In genomic region chr1:80217377-80217986, GRCh38 we compare ENCODE assay signal across 1 cellular context.
TF ChIP-seq lines count a peak whose summit lies in the region.

No MANE protein-coding gene starts in this region.

TF ChIP-seq in SK-N-SH, 30 proteins besides CTCF, POLR2A, EP300 and RAD21 (continued from another document):
- TF ChIP-seq, protein P1, sequence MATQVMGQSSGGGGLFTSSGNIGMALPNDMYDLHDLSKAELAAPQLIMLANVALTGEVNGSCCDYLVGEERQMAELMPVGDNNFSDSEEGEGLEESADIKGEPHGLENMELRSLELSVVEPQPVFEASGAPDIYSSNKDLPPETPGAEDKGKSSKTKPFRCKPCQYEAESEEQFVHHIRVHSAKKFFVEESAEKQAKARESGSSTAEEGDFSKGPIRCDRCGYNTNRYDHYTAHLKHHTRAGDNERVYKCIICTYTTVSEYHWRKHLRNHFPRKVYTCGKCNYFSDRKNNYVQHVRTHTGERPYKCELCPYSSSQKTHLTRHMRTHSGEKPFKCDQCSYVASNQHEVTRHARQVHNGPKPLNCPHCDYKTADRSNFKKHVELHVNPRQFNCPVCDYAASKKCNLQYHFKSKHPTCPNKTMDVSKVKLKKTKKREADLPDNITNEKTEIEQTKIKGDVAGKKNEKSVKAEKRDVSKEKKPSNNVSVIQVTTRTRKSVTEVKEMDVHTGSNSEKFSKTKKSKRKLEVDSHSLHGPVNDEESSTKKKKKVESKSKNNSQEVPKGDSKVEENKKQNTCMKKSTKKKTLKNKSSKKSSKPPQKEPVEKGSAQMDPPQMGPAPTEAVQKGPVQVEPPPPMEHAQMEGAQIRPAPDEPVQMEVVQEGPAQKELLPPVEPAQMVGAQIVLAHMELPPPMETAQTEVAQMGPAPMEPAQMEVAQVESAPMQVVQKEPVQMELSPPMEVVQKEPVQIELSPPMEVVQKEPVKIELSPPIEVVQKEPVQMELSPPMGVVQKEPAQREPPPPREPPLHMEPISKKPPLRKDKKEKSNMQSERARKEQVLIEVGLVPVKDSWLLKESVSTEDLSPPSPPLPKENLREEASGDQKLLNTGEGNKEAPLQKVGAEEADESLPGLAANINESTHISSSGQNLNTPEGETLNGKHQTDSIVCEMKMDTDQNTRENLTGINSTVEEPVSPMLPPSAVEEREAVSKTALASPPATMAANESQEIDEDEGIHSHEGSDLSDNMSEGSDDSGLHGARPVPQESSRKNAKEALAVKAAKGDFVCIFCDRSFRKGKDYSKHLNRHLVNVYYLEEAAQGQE (IDR thresholded peaks at IDR 0.05; ENCODE audit: low read depth, low read length) = no peak
- TF ChIP-seq GABPA (IDR thresholded peaks at IDR 0.05; ENCODE audit: low read depth) (no peak), FOXM1 (IDR thresholded peaks at IDR 0.05; ENCODE audit: low read depth) (no peak), SMC3 (IDR thresholded peaks at IDR 0.05; ENCODE audit: low read depth, low read length) (peak; percentile 74), NRF1 (IDR thresholded peaks at IDR 0.05; ENCODE audit: low read depth, low read length) (peak; percentile 15; the same call in 1 of the 2 replicates), CHD2 (IDR thresholded peaks at IDR 0.05; ENCODE audit: low read length, partially characterized antibody) (no peak), MEF2A (IDR thresholded peaks at IDR 0.05; ENCODE audit: borderline replicate concordance, low read depth) (no peak)
TF ChIP-seq in SK-N-SH: peak in this region for 5.
